ENCODE assay signal across 1 cellular context in the genomic region with DNA sequence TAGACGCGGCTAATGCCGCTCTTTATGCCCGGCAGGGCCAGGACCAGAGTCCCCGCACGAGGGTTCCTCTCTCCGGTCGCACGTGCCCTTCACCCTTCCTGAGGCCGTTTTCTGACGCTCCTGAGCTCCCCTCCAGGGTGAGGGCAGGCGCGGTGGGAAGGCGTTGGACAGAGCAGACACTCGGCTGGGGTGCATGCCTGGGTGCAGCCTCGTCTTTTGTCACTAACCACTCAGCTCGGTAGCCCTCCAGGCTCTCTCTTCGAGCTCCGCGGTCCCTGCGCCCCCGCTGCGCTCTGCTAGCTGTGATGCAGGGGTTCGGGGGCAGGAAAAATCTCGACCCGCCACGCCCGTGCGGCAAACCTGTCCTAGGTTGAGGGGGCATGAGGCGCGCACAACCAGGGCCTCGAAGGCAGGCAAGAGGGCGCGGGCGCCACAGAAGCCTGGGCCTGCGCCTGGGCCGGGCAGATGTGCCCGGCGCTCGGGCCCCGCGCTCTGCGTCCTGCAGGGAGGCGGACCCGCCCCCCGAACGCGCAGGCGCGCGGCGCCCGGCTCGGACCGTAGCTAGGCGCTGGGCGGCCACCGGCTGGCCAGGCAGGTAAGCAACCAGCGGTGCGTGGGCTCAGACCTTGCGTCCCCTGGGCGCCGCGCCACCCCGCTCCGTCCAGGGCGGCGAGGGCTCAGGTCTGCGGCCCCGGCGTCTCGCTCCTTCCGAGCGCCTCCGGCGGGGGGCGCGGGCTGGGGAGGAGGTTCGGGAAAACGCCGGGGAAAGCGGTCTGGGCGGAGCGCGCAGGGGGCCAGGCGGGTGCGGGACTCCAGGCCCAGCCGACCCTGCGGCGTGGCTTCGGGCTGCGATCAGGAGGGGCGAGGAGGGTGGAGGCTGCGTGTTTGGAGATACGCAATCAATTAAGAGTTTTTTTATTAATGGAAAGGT.
A peak's percentile ranks its signal among the peaks of the same experiment; 100 is the strongest.
TF ChIP-seq lines count a peak whose summit lies in the region.

Gene L3MBTL1, plus strand, starts transcription at position 548 of the 931 bp plus-strand sequence. CDS start 5,807 bp downstream, outside the sequence.

TF ChIP-seq in HepG2, 621 proteins besides CTCF, POLR2A, EP300 and RAD21 (continued from another document and continues in another):
- 0 out of 2 replicates have a peak, but pooled peaks have one; percentile 87 for TF ChIP-seq ZNF782 (CRISPR knock-in tag; IDR thresholded peaks at IDR 0.05; ENCODE audit: borderline replicate concordance)
- peak; percentile 65 for TF ChIP-seq POLR2AphosphoS5 (IDR thresholded peaks at IDR 0.05; ENCODE audit: low read depth, low read length)
- TF ChIP-seq FOXJ3 (CRISPR knock-in tag; IDR thresholded peaks at IDR 0.05; ENCODE audit: borderline replicate concordance): no peak
- TF ChIP-seq ZFP91 (CRISPR knock-in tag; IDR thresholded peaks at IDR 0.05; ENCODE audit: borderline replicate concordance): peak; percentile 74
- no peak for TF ChIP-seq HOMEZ (CRISPR knock-in tag; IDR thresholded peaks at IDR 0.05; ENCODE audit: low read depth)
- TF ChIP-seq ZNF720 (CRISPR knock-in tag; IDR thresholded peaks at IDR 0.05): no peak
- peak; percentile 46; the same call in 1 of the 2 replicates for TF ChIP-seq E2F5 (CRISPR knock-in tag; conservative IDR thresholded peaks at IDR 0.05)
- 0 out of 2 replicates have a peak, but pooled peaks have one; percentile 51 for TF ChIP-seq REXO4 (CRISPR knock-in tag; IDR thresholded peaks at IDR 0.05; ENCODE audit: borderline replicate concordance)
- no peak for TF ChIP-seq NCOA5 (CRISPR knock-in tag; IDR thresholded peaks at IDR 0.05)
- TF ChIP-seq ZSCAN25 (CRISPR knock-in tag; IDR thresholded peaks at IDR 0.05): peak; percentile 83
- no peak for TF ChIP-seq ONECUT2 (CRISPR knock-in tag; IDR thresholded peaks at IDR 0.05)
- TF ChIP-seq ZBTB21 (CRISPR knock-in tag; IDR thresholded peaks at IDR 0.05): no peak
- TF ChIP-seq ZFYVE20 (CRISPR knock-in tag; IDR thresholded peaks at IDR 0.05; ENCODE audit: borderline replicate concordance, low read depth): peak; percentile 64; the same call in 1 of the 2 replicates
- peak; percentile 95 for TF ChIP-seq ZNF407 (CRISPR knock-in tag; IDR thresholded peaks at IDR 0.05; ENCODE audit: not compliant biosample characterization)
- no peak for TF ChIP-seq HHEX (CRISPR knock-in tag; IDR thresholded peaks at IDR 0.05)
- TF ChIP-seq, protein P1, sequence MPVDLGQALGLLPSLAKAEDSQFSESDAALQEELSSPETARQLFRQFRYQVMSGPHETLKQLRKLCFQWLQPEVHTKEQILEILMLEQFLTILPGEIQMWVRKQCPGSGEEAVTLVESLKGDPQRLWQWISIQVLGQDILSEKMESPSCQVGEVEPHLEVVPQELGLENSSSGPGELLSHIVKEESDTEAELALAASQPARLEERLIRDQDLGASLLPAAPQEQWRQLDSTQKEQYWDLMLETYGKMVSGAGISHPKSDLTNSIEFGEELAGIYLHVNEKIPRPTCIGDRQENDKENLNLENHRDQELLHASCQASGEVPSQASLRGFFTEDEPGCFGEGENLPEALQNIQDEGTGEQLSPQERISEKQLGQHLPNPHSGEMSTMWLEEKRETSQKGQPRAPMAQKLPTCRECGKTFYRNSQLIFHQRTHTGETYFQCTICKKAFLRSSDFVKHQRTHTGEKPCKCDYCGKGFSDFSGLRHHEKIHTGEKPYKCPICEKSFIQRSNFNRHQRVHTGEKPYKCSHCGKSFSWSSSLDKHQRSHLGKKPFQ (CRISPR knock-in tag; IDR thresholded peaks at IDR 0.05; ENCODE audit: insufficient replicate concordance): peak; percentile 82
- no peak for TF ChIP-seq ZNF562 (CRISPR knock-in tag; IDR thresholded peaks at IDR 0.05; ENCODE audit: borderline replicate concordance)
- TF ChIP-seq KLF16 (CRISPR knock-in tag; IDR thresholded peaks at IDR 0.05): peak; percentile 33 to 62; a peak in 1 of 4 replicates
- TF ChIP-seq MED8 (CRISPR knock-in tag; IDR thresholded peaks at IDR 0.05; ENCODE audit: insufficient replicate concordance): peak; percentile 89
- TF ChIP-seq ZHX1 (CRISPR knock-in tag; IDR thresholded peaks at IDR 0.05; ENCODE audit: low read depth): no peak
- no peak for TF ChIP-seq NCOR1 (IDR thresholded peaks at IDR 0.05; ENCODE audit: borderline replicate concordance, low read length)
- TF ChIP-seq ZNF709 (CRISPR knock-in tag; IDR thresholded peaks at IDR 0.05): peak; percentile 76
- TF ChIP-seq UBTF (CRISPR knock-in tag; IDR thresholded peaks at IDR 0.05): peak; percentile 93; the same call in 1 of the 2 replicates
- TF ChIP-seq, protein P2, sequence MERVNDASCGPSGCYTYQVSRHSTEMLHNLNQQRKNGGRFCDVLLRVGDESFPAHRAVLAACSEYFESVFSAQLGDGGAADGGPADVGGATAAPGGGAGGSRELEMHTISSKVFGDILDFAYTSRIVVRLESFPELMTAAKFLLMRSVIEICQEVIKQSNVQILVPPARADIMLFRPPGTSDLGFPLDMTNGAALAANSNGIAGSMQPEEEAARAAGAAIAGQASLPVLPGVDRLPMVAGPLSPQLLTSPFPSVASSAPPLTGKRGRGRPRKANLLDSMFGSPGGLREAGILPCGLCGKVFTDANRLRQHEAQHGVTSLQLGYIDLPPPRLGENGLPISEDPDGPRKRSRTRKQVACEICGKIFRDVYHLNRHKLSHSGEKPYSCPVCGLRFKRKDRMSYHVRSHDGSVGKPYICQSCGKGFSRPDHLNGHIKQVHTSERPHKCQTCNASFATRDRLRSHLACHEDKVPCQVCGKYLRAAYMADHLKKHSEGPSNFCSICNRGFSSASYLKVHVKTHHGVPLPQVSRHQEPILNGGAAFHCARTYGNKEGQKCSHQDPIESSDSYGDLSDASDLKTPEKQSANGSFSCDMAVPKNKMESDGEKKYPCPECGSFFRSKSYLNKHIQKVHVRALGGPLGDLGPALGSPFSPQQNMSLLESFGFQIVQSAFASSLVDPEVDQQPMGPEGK (CRISPR knock-in tag; IDR thresholded peaks at IDR 0.05): peak; percentile 65
